14 cellular contexts compared by ENCODE assay signal in genomic region chr3:197168606-197169005, GRCh38.
DNase-seq lines count a peak whose midpoint lies in the region; ATAC-seq and TF ChIP-seq lines count a peak whose summit lies in the region.
"Had no signal": no experiment of that assay in that cellular context is flagged by ENCODE, and none has a peak within 500 bp of the region (broad histone marks: within the 10 kb centered on the region; RNA-seq: fewer than 3 reads in every experiment).

No MANE protein-coding gene starts in this region.

- H3K4me3 Mint-ChIP-seq in brain: peak overlapping the region in 2 of 5 experiments; percentile 12 to 43
- H3K4me3 Mint-ChIP-seq: CD8-positive, alpha-beta T cell had no signal

- TF ChIP-seq POLR2A in body of pancreas (IDR thresholded peaks at IDR 0.05): no peak

- no peaks in the 10 kb centered on the region for H3K27me3 ChIP-seq in body of pancreas
- H3K27me3 ChIP-seq: adrenal gland, right atrium auricular region had no signal

- no peaks in the 10 kb centered on the region for H3K9me3 Mint-ChIP-seq in brain
- H3K9me3 Mint-ChIP-seq: CD8-positive, alpha-beta T cell had no signal

- DNase-seq in AG20443 (ENCODE audit: low spot score): peak; percentile 53
- peak; percentile 42 for DNase-seq in LHCN-M2 (ENCODE audit: low read depth)
- DNase-seq in kidney tubule cell (ENCODE audit: low spot score): peak; percentile 41
- DNase-seq in T1000 (lab: John Stamatoyannopoulos, UW): no peak
- DNase-seq in body of pancreas: no peak
- DNase-seq: activated CD4-positive, alpha-beta T cell treated with anti-CD3 and anti-CD28 coated beads, Interleukin-2, amount 50 U/mL, for 1 hour; adrenal gland; CD8-positive, alpha-beta T cell; NCI-H187 treated with DMSO at 0.1 percent for 48 hours; Right ventricle myocardium superior had no signal

- no peaks in the 10 kb centered on the region for H3K4me1 ChIP-seq in body of pancreas
- H3K4me1 ChIP-seq: adrenal gland, right atrium auricular region had no signal

- intact Hi-C loops in body of pancreas (cut with DNase I): no loop called here

- 76 to 83% methylated on average over 2 of the region's 2 CpGs for WGBS in body of pancreas, 2 donors

- H3K9me3 ChIP-seq in body of pancreas: no peaks in the 10 kb centered on the region
- H3K9me3 ChIP-seq: adrenal gland, right atrium auricular region had no signal

- no peak for ATAC-seq in HG03520 (IDR thresholded peaks at IDR 0.05; ENCODE audit: unreplicated experiment)
- no peak for ATAC-seq in HG02642 (IDR thresholded peaks at IDR 0.05; ENCODE audit: poor library complexity, unreplicated experiment)
- ATAC-seq in body of pancreas: no peak
- ATAC-seq: CD8-positive, alpha-beta T cell had no signal

- H3K27me3 Mint-ChIP-seq in brain: no peaks in the 10 kb centered on the region

- peak overlapping the region; percentile 8 to 91 (median 32) for H3K27ac Mint-ChIP-seq in brain
- H3K27ac Mint-ChIP-seq: CD8-positive, alpha-beta T cell had no signal

- H3K27ac ChIP-seq in body of pancreas: no peak overlapping the region
- H3K27ac ChIP-seq: right atrium auricular region had no signal

- H3K4me1 Mint-ChIP-seq in brain: peaks cover 48% of the 10 kb centered on the region

- H3K36me3 Mint-ChIP-seq in brain: peaks cover 14% of the 10 kb centered on the region

- no peak overlapping the region for H3K4me3 ChIP-seq in body of pancreas
- H3K4me3 ChIP-seq: adrenal gland, right atrium auricular region had no signal

- H3K36me3 ChIP-seq in body of pancreas (replicated peaks in 1 of 2; ENCODE audit: insufficient read depth in 1 of 2, low read depth in 2 of 2): no peaks in the 10 kb centered on the region
- H3K36me3 ChIP-seq: adrenal gland, right atrium auricular region had no signal

- TF ChIP-seq CTCF in brain (conservative IDR thresholded peaks at IDR 0.05) (no peak), body of pancreas (IDR thresholded peaks at IDR 0.05) (no peak)

Comparison
In these comparisons a context has a peak if more than half of its experiments do, and no peak if none do; other contexts are left out.
1. DNase-seq: peak in AG20443 (single experiment), LHCN-M2 (single experiment) and kidney tubule cell (single experiment); none in T1000 (single experiment) and body of pancreas (0 of 4).